10 cellular contexts compared by ENCODE assay signal in the genomic region with DNA sequence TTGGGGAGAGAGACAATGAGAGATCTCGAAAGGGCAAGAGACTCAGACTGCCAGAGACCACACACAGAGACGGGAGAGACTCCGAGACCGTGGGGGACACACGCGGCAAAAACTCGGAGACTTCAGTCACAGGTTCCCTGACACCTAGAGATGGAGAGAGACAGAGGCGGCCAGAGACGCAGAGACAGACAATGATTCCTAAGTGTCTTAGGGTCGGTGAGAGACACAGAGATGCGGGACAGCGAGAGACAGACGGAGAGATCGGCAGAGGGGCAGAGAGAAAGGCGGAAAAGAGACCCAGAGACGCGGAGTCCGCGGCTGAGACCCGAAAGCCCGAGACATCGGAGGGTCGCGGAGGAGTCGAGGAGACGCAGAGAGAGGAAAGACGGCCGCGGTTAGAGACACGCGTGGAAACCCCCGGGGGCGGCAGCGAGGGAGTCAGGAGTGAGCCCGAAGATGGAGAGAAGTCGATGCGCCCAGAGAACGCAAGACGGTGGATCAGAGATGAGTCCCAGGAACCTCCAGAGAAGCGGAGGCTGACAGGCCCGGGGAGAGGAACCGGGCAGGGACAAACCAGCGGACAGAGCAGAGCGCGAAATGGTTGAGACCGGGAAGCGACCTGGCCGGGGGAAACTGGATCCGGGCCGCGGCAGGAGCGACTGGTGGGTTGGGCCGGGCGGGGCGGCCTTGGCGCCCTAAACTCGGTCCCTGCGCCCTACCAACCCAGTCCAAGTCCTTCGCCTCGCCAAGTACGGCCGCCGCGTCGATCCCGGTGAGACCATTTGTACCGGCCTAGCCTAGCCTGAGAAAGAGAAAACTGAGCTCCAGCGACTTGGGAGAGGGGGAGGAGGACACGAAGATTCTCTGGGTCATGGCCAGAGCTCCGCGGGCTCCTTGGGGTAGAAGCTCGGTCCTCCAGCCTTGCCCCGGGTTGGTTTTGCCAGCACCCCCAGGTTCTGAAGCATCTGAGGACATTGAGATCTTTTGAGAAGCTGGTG. TPM values are rescaled to one million over a fixed set of nuclear protein-coding genes. Genes with fewer than 3 reads are reported as not detected.
DNase-seq lines count a peak whose midpoint lies in the region; ATAC-seq and TF ChIP-seq lines count a peak whose summit lies in the region.
"Had no signal": no experiment of that assay in that cellular context is flagged by ENCODE, and none has a peak within 500 bp of the region (broad histone marks: within the 10 kb centered on the region; RNA-seq: fewer than 3 reads in every experiment).

No MANE protein-coding gene starts in this region.

- TF ChIP-seq EP300 in ovary (IDR thresholded peaks at IDR 0.05), result no peak

- TF ChIP-seq CTCF in ovary (IDR thresholded peaks at IDR 0.05), result no peak

- DNase-seq in EL (peak; percentile 18), NCI-H748 (lab: John Stamatoyannopoulos, UW; ENCODE audit: unreplicated experiment) (peak; percentile 51), ovary (no peak), HuH-7.5 (ENCODE audit: low spot score) (no peak), midbrain (lab: John Stamatoyannopoulos, UW) (no peak)
- no peak for DNase-seq in effector memory CD8-positive, alpha-beta T cell
- DNase-seq in stimulated activated CD4-positive, alpha-beta T cell treated with anti-CD3 and anti-CD28 coated beads, Interleukin-2, amount 100 ng/mL, for 24 hours, result no peak
- DNase-seq: SHP77 treated with DMSO at 0.1 percent for 48 hours had no signal

- intact Hi-C loops in ovary (cut with DNase I), result loop anchor here in 2 of 4 donors (10.0 kb wide), 1 partner anchor 451 kb away; no protein-coding TSS in a partner anchor

- no peak overlapping the region for H3K27ac Mint-ChIP-seq in effector memory CD8-positive, alpha-beta T cell

- H3K27ac ChIP-seq in ovary, result no peak overlapping the region

- no peaks in the 10 kb centered on the region for H3K9me3 ChIP-seq in ovary

- H3K36me3 ChIP-seq in ovary, result no peaks in the 10 kb centered on the region

- TF ChIP-seq POLR2A in ovary (IDR thresholded peaks at IDR 0.05), result no peak

- 1 to 3% (median 2%) methylated on average over 65 to 73 of the region's 73 CpGs for WGBS in ovary, 3 donors

- H3K27me3 ChIP-seq in ovary, result peaks cover 5% of the 10 kb centered on the region

- ATAC-seq in effector memory CD8-positive, alpha-beta T cell (replicated peaks), result no peak
- ATAC-seq in HG02973 (IDR thresholded peaks at IDR 0.05; ENCODE audit: unreplicated experiment), result no peak

- H3K27me3 Mint-ChIP-seq in effector memory CD8-positive, alpha-beta T cell, result peaks cover 57 to 95% of the 10 kb centered on the region in 2 donors

- H3K36me3 Mint-ChIP-seq in effector memory CD8-positive, alpha-beta T cell (ENCODE audit: insufficient read depth), result no peaks in the 10 kb centered on the region

- peaks cover 17% of the 10 kb centered on the region for H3K4me1 ChIP-seq in ovary (ENCODE audit: insufficient read depth)

- H3K4me3 ChIP-seq in ovary, result peak overlapping the region; percentile 4

- H3K4me3 Mint-ChIP-seq in effector memory CD8-positive, alpha-beta T cell, result peak overlapping the region; percentile 61 to 69

- H3K9me3 Mint-ChIP-seq in effector memory CD8-positive, alpha-beta T cell, result no peaks in the 10 kb centered on the region

- H3K4me1 Mint-ChIP-seq in effector memory CD8-positive, alpha-beta T cell (ENCODE audit: low read depth in 2 of 2), result peaks cover 9 to 19% of the 10 kb centered on the region in 2 donors

RNA-seq across cellular contexts. Expression of gene LHX5, which starts 7.6 kb away (rescaled TPM):
- not detected for total RNA-seq in ovary
- polyA plus RNA-seq in ovary, result not detected
- total RNA-seq: mononuclear cell had no signal

RNA-seq across cellular contexts. Expression of gene SDSL, which starts 41.9 kb away (rescaled TPM):
- total RNA-seq in ovary, result 10 to 100 TPM in 1 of 7 donors, 1 to 10 TPM in 6; 1.7 to 19.3 (median 4.5) TPM
- polyA plus RNA-seq in ovary, result 1 to 10 TPM in 1 of 2 donors, under 1 TPM in 1; 0.43 to 3.0 TPM

Comparison
In these comparisons a context has a peak if more than half of its experiments do, and no peak if none do; other contexts are left out.
1. DNase-seq: peak in EL (single experiment) and NCI-H748 (single experiment); none in effector memory CD8-positive, alpha-beta T cell (0 of 3), ovary (0 of 5), HuH-7.5 (single experiment), stimulated activated CD4-positive, alpha-beta T cell treated with anti-CD3 and anti-CD28 coated beads, Interleukin-2, amount 100 ng/mL, for 24 hours (0 of 2) and midbrain (single experiment).